1 cellular context compared by ENCODE assay signal in genomic region chr16:57432989-57433388, GRCh38.
TF ChIP-seq lines count a peak whose summit lies in the region.

No MANE protein-coding gene starts in this region.

TF ChIP-seq in HepG2, 621 proteins besides CTCF, POLR2A, EP300 and RAD21:
- TF ChIP-seq SAFB2 (CRISPR knock-in tag; IDR thresholded peaks at IDR 0.05; ENCODE audit: borderline replicate concordance, low read depth) (no peak), FOXO1 (CRISPR knock-in tag; IDR thresholded peaks at IDR 0.05) (no peak), ZNF781 (CRISPR knock-in tag; IDR thresholded peaks at IDR 0.05; ENCODE audit: borderline replicate concordance, not compliant biosample characterization) (no peak), SYNCRIP (IDR thresholded peaks at IDR 0.05; ENCODE audit: insufficient read depth, low read depth, low read length) (no peak), ZNF317 (CRISPR knock-in tag; IDR thresholded peaks at IDR 0.05) (no peak), ZNF556 (CRISPR knock-in tag; IDR thresholded peaks at IDR 0.05; ENCODE audit: borderline replicate concordance) (no peak), NBN (conservative IDR thresholded peaks at IDR 0.05) (no peak), ZNF7 (CRISPR knock-in tag; IDR thresholded peaks at IDR 0.05) (no peak), TOE1 (CRISPR knock-in tag; IDR thresholded peaks at IDR 0.05) (no peak), POLR2AphosphoS2 (IDR thresholded peaks at IDR 0.05; ENCODE audit: low read depth, low read length) (no peak), ZNF557 (CRISPR knock-in tag; IDR thresholded peaks at IDR 0.05) (no peak), ZNF704 (CRISPR knock-in tag; IDR thresholded peaks at IDR 0.05; ENCODE audit: borderline replicate concordance) (no peak), CHD2 (IDR thresholded peaks at IDR 0.05; ENCODE audit: low read depth, low read length) (no peak), BORCS8-MEF2B (CRISPR knock-in tag; IDR thresholded peaks at IDR 0.05) (no peak), ZEB1 (IDR thresholded peaks at IDR 0.05; ENCODE audit: insufficient replicate concordance, low read depth) (no peak), HDAC2 (CRISPR knock-in tag; IDR thresholded peaks at IDR 0.05) (no peak)
- TF ChIP-seq, protein P1, sequence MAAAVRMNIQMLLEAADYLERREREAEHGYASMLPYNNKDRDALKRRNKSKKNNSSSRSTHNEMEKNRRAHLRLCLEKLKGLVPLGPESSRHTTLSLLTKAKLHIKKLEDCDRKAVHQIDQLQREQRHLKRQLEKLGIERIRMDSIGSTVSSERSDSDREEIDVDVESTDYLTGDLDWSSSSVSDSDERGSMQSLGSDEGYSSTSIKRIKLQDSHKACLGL (CRISPR knock-in tag; IDR thresholded peaks at IDR 0.05), result no peak
- TF ChIP-seq, protein P2, sequence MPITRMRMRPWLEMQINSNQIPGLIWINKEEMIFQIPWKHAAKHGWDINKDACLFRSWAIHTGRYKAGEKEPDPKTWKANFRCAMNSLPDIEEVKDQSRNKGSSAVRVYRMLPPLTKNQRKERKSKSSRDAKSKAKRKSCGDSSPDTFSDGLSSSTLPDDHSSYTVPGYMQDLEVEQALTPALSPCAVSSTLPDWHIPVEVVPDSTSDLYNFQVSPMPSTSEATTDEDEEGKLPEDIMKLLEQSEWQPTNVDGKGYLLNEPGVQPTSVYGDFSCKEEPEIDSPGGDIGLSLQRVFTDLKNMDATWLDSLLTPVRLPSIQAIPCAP (CRISPR knock-in tag; IDR thresholded peaks at IDR 0.05; ENCODE audit: low read depth), result no peak
- TF ChIP-seq, protein P3, sequence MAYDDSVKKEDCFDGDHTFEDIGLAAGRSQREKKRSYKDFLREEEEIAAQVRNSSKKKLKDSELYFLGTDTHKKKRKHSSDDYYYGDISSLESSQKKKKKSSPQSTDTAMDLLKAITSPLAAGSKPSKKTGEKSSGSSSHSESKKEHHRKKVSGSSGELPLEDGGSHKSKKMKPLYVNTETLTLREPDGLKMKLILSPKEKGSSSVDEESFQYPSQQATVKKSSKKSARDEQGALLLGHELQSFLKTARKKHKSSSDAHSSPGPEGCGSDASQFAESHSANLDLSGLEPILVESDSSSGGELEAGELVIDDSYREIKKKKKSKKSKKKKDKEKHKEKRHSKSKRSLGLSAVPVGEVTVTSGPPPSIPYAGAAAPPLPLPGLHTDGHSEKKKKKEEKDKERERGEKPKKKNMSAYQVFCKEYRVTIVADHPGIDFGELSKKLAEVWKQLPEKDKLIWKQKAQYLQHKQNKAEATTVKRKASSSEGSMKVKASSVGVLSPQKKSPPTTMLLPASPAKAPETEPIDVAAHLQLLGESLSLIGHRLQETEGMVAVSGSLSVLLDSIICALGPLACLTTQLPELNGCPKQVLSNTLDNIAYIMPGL (CRISPR knock-in tag; IDR thresholded peaks at IDR 0.05; ENCODE audit: borderline replicate concordance in 1 of 2, low read depth in 1 of 2), result no peak
- TF ChIP-seq, protein P4, sequence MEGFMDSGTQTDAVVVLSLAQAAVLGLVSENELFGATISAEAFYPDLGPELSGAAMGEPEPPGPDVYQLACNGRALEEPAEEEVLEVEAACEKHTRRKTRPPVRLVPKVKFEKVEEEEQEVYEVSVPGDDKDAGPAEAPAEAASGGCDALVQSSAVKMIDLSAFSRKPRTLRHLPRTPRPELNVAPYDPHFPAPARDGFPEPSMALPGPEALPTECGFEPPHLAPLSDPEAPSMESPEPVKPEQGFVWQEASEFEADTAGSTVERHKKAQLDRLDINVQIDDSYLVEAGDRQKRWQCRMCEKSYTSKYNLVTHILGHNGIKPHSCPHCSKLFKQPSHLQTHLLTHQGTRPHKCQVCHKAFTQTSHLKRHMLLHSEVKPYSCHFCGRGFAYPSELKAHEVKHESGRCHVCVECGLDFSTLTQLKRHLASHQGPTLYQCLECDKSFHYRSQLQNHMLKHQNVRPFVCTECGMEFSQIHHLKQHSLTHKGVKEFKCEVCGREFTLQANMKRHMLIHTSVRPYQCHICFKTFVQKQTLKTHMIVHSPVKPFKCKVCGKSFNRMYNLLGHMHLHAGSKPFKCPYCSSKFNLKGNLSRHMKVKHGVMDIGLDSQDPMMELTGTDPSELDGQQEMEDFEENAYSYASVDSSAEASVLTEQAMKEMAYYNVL (CRISPR knock-in tag; IDR thresholded peaks at IDR 0.05; ENCODE audit: borderline replicate concordance), result no peak
